In the genomic region with DNA sequence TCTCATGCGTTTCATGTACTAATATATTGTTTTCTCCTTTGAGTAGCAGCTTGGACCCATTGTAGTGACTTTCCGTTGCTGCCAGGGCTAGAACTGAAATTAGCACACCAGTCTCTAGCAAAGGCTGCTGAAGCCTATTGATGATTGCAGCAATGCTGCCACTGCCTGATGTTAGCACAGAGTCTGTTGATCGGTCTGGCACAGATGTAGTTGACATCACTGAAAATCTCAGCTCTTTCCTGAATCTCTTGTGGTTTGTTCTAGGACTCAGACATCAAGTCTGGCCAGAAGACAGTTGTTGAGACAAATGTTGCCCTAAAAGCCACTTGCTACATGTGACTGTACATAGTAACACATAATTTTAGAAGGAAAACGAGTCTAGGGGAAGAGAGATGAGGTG, we compare ENCODE assay signal across 10 cellular contexts. TPM values are rescaled to one million over a fixed set of nuclear protein-coding genes. Genes with fewer than 3 reads are reported as not detected.
DNase-seq lines count a peak whose midpoint lies in the region; ATAC-seq and TF ChIP-seq lines count a peak whose summit lies in the region.
"Had no signal": no experiment of that assay in that cellular context is flagged by ENCODE, and none has a peak within 500 bp of the region (broad histone marks: within the 10 kb centered on the region; RNA-seq: fewer than 3 reads in every experiment).

No MANE protein-coding gene starts in this region.

- H3K27me3 ChIP-seq in CD4-positive, alpha-beta memory T cell (ENCODE audit: insufficient read depth, low read length) = no peaks in the 10 kb centered on the region

- peaks cover 13% of the 10 kb centered on the region; the same call in 1 of the 2 replicates for H3K36me3 ChIP-seq in OCI-LY7 (ENCODE audit: insufficient read depth, low read length)
- H3K36me3 ChIP-seq in CD4-positive, alpha-beta memory T cell (ENCODE audit: insufficient read depth, low read length) = no peaks in the 10 kb centered on the region

- H3K27me3 Mint-ChIP-seq in CD4-positive, alpha-beta memory T cell = no peaks in the 10 kb centered on the region

- TF ChIP-seq CTCF in OCI-LY7 (conservative IDR thresholded peaks at IDR 0.05; ENCODE audit: low read length) (no peak), fibroblast of pulmonary artery (IDR thresholded peaks at IDR 0.05; ENCODE audit: low read length, missing control alignments) (no peak), omental fat pad (IDR thresholded peaks at IDR 0.05) (no peak)

- POLR2A ChIA-PET in OCI-LY7 (lab: Charles Lee) = interaction anchor here (0.7 to 1.1 kb wide), 3 partner anchors 10 to 549 kb away, joined by 3 to 4 read pairs (median 3); partner anchors contain the start of gene VAPA
- POLR2A ChIA-PET in CD4-positive, alpha-beta memory T cell (lab: Charles Lee; ENCODE audit: partially characterized antibody) = no interaction called here

- no peaks in the 10 kb centered on the region for H3K9me3 Mint-ChIP-seq in CD4-positive, alpha-beta memory T cell

- H4K20me1 ChIP-seq in OCI-LY7 (ENCODE audit: insufficient read depth, low read length) = no peaks in the 10 kb centered on the region

- H3K4me1 Mint-ChIP-seq in CD4-positive, alpha-beta memory T cell = peaks cover 16 to 35% (median 22%) of the 10 kb centered on the region in 4 donors

- no TSS peak for BruUV-seq in OCI-LY7 (replicated peaks; lab: Mats Ljungman, UMichigan)

- CTCF ChIA-PET in OCI-LY7 (lab: Charles Lee; ENCODE audit: unreplicated experiment) = no interaction called here
- CTCF ChIA-PET in CD4-positive, alpha-beta memory T cell (lab: Charles Lee; ENCODE audit: partially characterized antibody) = interaction anchor here (3.4 kb wide), 1 partner anchor 10 kb away, joined by 18 read pairs; no protein-coding TSS in a partner anchor

- peak; percentile 27 for ATAC-seq in omental fat pad (ENCODE audit: low FRiP score)
- no peak for ATAC-seq in HG03097 (IDR thresholded peaks at IDR 0.05; ENCODE audit: low FRiP score, unreplicated experiment)

- DNase-seq in GM03348 (ENCODE audit: low spot score) (peak; percentile 16), OCI-LY7 (ENCODE audit: low spot score) (peak; percentile 10), fibroblast of pulmonary artery (ENCODE audit: low read depth) (peak; percentile 59), omental fat pad (ENCODE audit: low spot score) (no peak), HK-2 (ENCODE audit: unreplicated experiment) (no peak), dermis blood vessel endothelial cell (no peak)
- no peak for DNase-seq in CD4-positive, alpha-beta memory T cell
- DNase-seq: kidney had no signal

- no peaks in the 10 kb centered on the region for H3K79me2 ChIP-seq in OCI-LY7 (ENCODE audit: insufficient read depth, low read depth, low read length)
- H3K79me2 ChIP-seq: parathyroid adenoma had no signal

- no peak overlapping the region for H3K27ac ChIP-seq in OCI-LY7 (ENCODE audit: low read depth, low read length, poor library complexity, severe bottlenecking)
- H3K27ac ChIP-seq in CD4-positive, alpha-beta memory T cell (ENCODE audit: low read depth, low read length) = no peak overlapping the region
- H3K27ac ChIP-seq: parathyroid adenoma had no signal

- no peak overlapping the region for H3K4me3 Mint-ChIP-seq in CD4-positive, alpha-beta memory T cell

- H3K9me3 ChIP-seq in OCI-LY7 (ENCODE audit: low read length) = no peaks in the 10 kb centered on the region
- H3K9me3 ChIP-seq in CD4-positive, alpha-beta memory T cell (ENCODE audit: control insufficient read depth in 1 of 2, low read length in 2 of 2) = no peaks in the 10 kb centered on the region

- intact Hi-C loops in OCI-LY7 (cut with micrococcal nuclease; ENCODE audit: unreplicated experiment) = no loop called here
- intact Hi-C loops in CD4-positive, alpha-beta memory T cell (cut with micrococcal nuclease) = no loop called here

- H3K27ac Mint-ChIP-seq in CD4-positive, alpha-beta memory T cell = peak overlapping the region in 2 of 7 donors; percentile 0 to 63

- H3K4me3 ChIP-seq in OCI-LY7 (ENCODE audit: low read depth, low read length, poor library complexity, severe bottlenecking) = no peak overlapping the region
- no peak overlapping the region for H3K4me3 ChIP-seq in fibroblast of pulmonary artery (replicated peaks; ENCODE audit: low read depth, low read length)
- no peak overlapping the region for H3K4me3 ChIP-seq in CD4-positive, alpha-beta memory T cell (ENCODE audit: low read length in 2 of 2)

- H2AFZ ChIP-seq in OCI-LY7 (ENCODE audit: low read length) = no peak overlapping the region
- H2AFZ ChIP-seq: parathyroid adenoma had no signal

- H3K36me3 Mint-ChIP-seq in CD4-positive, alpha-beta memory T cell = peaks cover 0 to 2% of the 10 kb centered on the region in 2 donors

- no peaks in the 10 kb centered on the region for H3K9me2 ChIP-seq in OCI-LY7 (ENCODE audit: insufficient read depth, low read length)

- H3K4me1 ChIP-seq in OCI-LY7 (ENCODE audit: insufficient read depth, low read length, poor library complexity, severe bottlenecking) = peaks cover 17% of the 10 kb centered on the region
- H3K4me1 ChIP-seq in CD4-positive, alpha-beta memory T cell (ENCODE audit: insufficient read depth, low read length) = peaks cover 2% of the 10 kb centered on the region
- H3K4me1 ChIP-seq: parathyroid adenoma had no signal

- no peak overlapping the region for H3K4me2 ChIP-seq in OCI-LY7 (ENCODE audit: low read length)

RNA-seq across cellular contexts. Expression of gene VAPA, which starts 47.2 kb away (rescaled TPM):
- 176 and 184 TPM in 2 replicates for total RNA-seq in OCI-LY7 (2014; rRNA removed; shearing (Covaris generic))
- 139 and 151 TPM in 2 replicates for total RNA-seq in OCI-LY7 (2022)
- total RNA-seq in omental fat pad = 100 to 1,000 TPM; 173 to 345 (median 246) TPM
- 100 to 1,000 TPM; 113 to 116 TPM for total RNA-seq in CD4-positive, alpha-beta memory T cell
- polyA plus RNA-seq in CD4-positive, alpha-beta memory T cell = 100 to 1,000 TPM; 206 to 280 TPM
- 261 and 330 TPM in 2 replicates for total RNA-seq in dermis blood vessel endothelial cell

Comparison
In these comparisons a context has a peak if more than half of its experiments do, and no peak if none do; other contexts are left out.
1. DNase-seq: peak in GM03348 (single experiment), OCI-LY7 (single experiment) and fibroblast of pulmonary artery (single experiment); none in omental fat pad (single experiment), CD4-positive, alpha-beta memory T cell (0 of 5), HK-2 (single experiment) and dermis blood vessel endothelial cell (single experiment).